In the genomic region with DNA sequence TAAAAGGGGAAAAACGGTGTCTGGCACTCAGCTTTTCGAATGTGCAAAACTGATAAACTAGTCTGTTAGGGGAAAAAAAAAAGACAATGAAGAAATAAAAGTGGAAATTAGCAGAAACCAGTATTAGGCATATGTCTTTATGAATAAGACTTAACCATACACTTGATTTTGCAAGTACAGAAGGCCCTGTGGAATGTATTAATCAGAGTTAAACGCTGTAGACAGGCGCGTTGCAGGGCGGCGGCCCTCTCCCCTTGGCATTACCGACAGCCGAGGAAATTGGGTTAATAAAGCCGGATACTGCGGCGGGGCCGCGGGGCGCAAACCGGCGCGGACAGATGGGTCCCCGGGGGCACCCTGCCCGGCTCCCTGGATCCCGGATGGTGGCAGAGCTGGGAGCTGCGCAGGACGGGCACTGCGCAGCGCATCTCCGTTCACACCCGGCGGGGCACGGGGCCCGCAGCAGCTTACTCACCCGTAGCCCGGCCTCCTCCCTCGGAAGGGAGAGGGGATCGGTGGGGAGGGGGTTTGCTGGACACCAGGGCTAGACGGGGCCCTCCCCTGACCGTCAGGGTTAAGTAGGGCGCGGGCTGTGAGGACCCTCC, we compare ENCODE assay signal across 2 cellular contexts.
A peak's percentile ranks its signal among the peaks of the same experiment; 100 is the strongest.
TF ChIP-seq lines count a peak whose summit lies in the region.

No MANE protein-coding gene starts in this region.

TF ChIP-seq in SK-N-SH, 30 proteins besides CTCF, POLR2A, EP300 and RAD21:
- TF ChIP-seq GATA2 (CRISPR knock-in tag; IDR thresholded peaks at IDR 0.05), result no peak
- TF ChIP-seq, protein P1, sequence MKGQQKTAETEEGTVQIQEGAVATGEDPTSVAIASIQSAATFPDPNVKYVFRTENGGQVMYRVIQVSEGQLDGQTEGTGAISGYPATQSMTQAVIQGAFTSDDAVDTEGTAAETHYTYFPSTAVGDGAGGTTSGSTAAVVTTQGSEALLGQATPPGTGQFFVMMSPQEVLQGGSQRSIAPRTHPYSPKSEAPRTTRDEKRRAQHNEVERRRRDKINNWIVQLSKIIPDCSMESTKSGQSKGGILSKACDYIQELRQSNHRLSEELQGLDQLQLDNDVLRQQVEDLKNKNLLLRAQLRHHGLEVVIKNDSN (IDR thresholded peaks at IDR 0.05; ENCODE audit: borderline replicate concordance, low read depth), result no peak
- TF ChIP-seq EZH2phosphoT487 (IDR thresholded peaks at IDR 0.05; ENCODE audit: borderline replicate concordance, low read depth), result 0 out of 2 replicates have a peak, but pooled peaks have one; percentile 26

TF ChIP-seq in SK-N-SH treated with all-trans-retinoic acid at 6 μM for 48 hours, 23 proteins besides CTCF, POLR2A, EP300 and RAD21:
- TF ChIP-seq TOX (CRISPR knock-in tag; IDR thresholded peaks at IDR 0.05; ENCODE audit: borderline replicate concordance), result no peak
- TF ChIP-seq ESRRG (CRISPR knock-in tag; IDR thresholded peaks at IDR 0.05), result no peak
- TF ChIP-seq, protein P2, sequence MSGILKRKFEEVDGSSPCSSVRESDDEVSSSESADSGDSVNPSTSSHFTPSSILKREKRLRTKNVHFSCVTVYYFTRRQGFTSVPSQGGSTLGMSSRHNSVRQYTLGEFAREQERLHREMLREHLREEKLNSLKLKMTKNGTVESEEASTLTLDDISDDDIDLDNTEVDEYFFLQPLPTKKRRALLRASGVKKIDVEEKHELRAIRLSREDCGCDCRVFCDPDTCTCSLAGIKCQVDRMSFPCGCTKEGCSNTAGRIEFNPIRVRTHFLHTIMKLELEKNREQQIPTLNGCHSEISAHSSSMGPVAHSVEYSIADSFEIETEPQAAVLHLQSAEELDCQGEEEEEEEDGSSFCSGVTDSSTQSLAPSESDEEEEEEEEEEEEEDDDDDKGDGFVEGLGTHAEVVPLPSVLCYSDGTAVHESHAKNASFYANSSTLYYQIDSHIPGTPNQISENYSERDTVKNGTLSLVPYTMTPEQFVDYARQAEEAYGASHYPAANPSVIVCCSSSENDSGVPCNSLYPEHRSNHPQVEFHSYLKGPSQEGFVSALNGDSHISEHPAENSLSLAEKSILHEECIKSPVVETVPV (CRISPR knock-in tag; IDR thresholded peaks at IDR 0.05), result no peak
- no peak for TF ChIP-seq SNAI2 (CRISPR knock-in tag; IDR thresholded peaks at IDR 0.05)
- no peak for TF ChIP-seq GLIS3 (CRISPR knock-in tag; IDR thresholded peaks at IDR 0.05)
- no peak for TF ChIP-seq ZFP3 (CRISPR knock-in tag; IDR thresholded peaks at IDR 0.05)
- TF ChIP-seq ZNF70 (CRISPR knock-in tag; IDR thresholded peaks at IDR 0.05), result no peak
